ENCODE assay signal across 30 cellular contexts in genomic region chr10:28912017-28912783, GRCh38.
"Had no signal": no experiment of that assay in that cellular context is flagged by ENCODE, and none has a peak within 500 bp of the region (broad histone marks: within the 10 kb centered on the region; RNA-seq: fewer than 3 reads in every experiment).

No MANE protein-coding gene starts in this region.

- DNase-seq: activated CD4-positive, alpha-beta memory T cell treated with anti-CD3 and anti-CD28 coated beads, Interleukin-2, amount 10 ng/mL, durations not matched to agents 7 days and 5 days; activated CD4-positive, alpha-beta T cell treated with anti-CD3 and anti-CD28 coated beads, Interleukin-2, amount 10 ng/mL, durations not matched to agents 7 days and 5 days; activated CD4-positive, CD25-positive, alpha-beta regulatory T cell; activated CD8-positive, alpha-beta memory T cell treated with anti-CD3 and anti-CD28 coated beads, Interleukin-2, amount 50 U/mL, for 4 hours; activated gamma-delta T cell treated with Interleukin-2 at 50 U/mL for 16 hours; activated naive CD4-positive, alpha-beta T cell treated with anti-CD3 and anti-CD28 coated beads, Interleukin-2, amount 10 ng/mL, durations not matched to agents 7 days and 5 days; activated naive CD8-positive, alpha-beta T cell treated with anti-CD3 and anti-CD28 coated beads for 36 hours; activated T-cell treated with anti-CD3 and anti-CD28 coated beads, Interleukin-2, amount 50 U/mL, for 72 hours; caudate nucleus; MV-4-11; NCI-H1092 treated with DMSO at 0.1 percent for 48 hours; NCI-H1417 treated with DMSO at 0.1 percent for 48 hours; NCI-H1694 treated with DMSO at 0.1 percent for 48 hours; NCI-H2029 treated with DMSO at 0.1 percent for 48 hours; NCI-H345; NCI-H510A; NCI-H526 treated with DMSO at 0.1 percent for 48 hours; NCI-H82; OCI-M1; RPMI8226; T-cell; T-helper 2 cell; T1000 had no signal

- H3K27ac Mint-ChIP-seq: activated CD4-positive, alpha-beta memory T cell treated with anti-CD3 and anti-CD28 coated beads, Interleukin-2, amount 10 ng/mL, durations not matched to agents 7 days and 5 days; activated CD4-positive, alpha-beta T cell treated with anti-CD3 and anti-CD28 coated beads, Interleukin-2, amount 10 ng/mL, durations not matched to agents 7 days and 5 days; activated naive CD4-positive, alpha-beta T cell treated with anti-CD3 and anti-CD28 coated beads, Interleukin-2, amount 10 ng/mL, durations not matched to agents 7 days and 5 days; activated naive CD8-positive, alpha-beta T cell treated with anti-CD3 and anti-CD28 coated beads for 36 hours; activated T-cell treated with anti-CD3 and anti-CD28 coated beads, Interleukin-2, amount 50 U/mL, for 72 hours; activated T-helper 2 cell treated with anti-CD3 and anti-CD28 coated beads, Interferon-gamma antibody, Interleukin-2, Interleukin-4, amounts not matched to agents 10 μg/mL and 5 μg/mL and 100 μg/mL, durations not matched to agents 14 hours and 24 hours and 36 hours; T-cell had no signal

- H3K36me3 ChIP-seq: breast epithelium, MG63 had no signal

- ATAC-seq: activated T-cell treated with anti-CD3 and anti-CD28 coated beads, Interleukin-2, amount 50 U/mL, for 72 hours; Panc1; Right ventricle myocardium inferior; T-cell had no signal

- H3K4me1 ChIP-seq: breast epithelium had no signal

- H3K27me3 ChIP-seq: breast epithelium, MG63 had no signal

- H3K27ac ChIP-seq: breast epithelium, SK-N-MC, VCaP had no signal

- H3K4me1 Mint-ChIP-seq: activated CD4-positive, alpha-beta memory T cell treated with anti-CD3 and anti-CD28 coated beads, Interleukin-2, amount 10 ng/mL, durations not matched to agents 7 days and 5 days; activated CD4-positive, alpha-beta T cell treated with anti-CD3 and anti-CD28 coated beads, Interleukin-2, amount 10 ng/mL, durations not matched to agents 7 days and 5 days; activated naive CD4-positive, alpha-beta T cell treated with anti-CD3 and anti-CD28 coated beads, Interleukin-2, amount 10 ng/mL, durations not matched to agents 7 days and 5 days; activated naive CD8-positive, alpha-beta T cell treated with anti-CD3 and anti-CD28 coated beads for 36 hours; T-cell had no signal

- H3K4me3 Mint-ChIP-seq: activated CD4-positive, alpha-beta memory T cell treated with anti-CD3 and anti-CD28 coated beads, Interleukin-2, amount 10 ng/mL, durations not matched to agents 7 days and 5 days; activated CD4-positive, alpha-beta T cell treated with anti-CD3 and anti-CD28 coated beads, Interleukin-2, amount 10 ng/mL, durations not matched to agents 7 days and 5 days; activated naive CD4-positive, alpha-beta T cell treated with anti-CD3 and anti-CD28 coated beads, Interleukin-2, amount 10 ng/mL, durations not matched to agents 7 days and 5 days; activated naive CD8-positive, alpha-beta T cell treated with anti-CD3 and anti-CD28 coated beads for 36 hours; activated T-cell treated with anti-CD3 and anti-CD28 coated beads, Interleukin-2, amount 50 U/mL, for 72 hours had no signal

- H3K9me3 Mint-ChIP-seq: activated CD4-positive, alpha-beta memory T cell treated with anti-CD3 and anti-CD28 coated beads, Interleukin-2, amount 10 ng/mL, durations not matched to agents 7 days and 5 days; activated CD4-positive, alpha-beta T cell treated with anti-CD3 and anti-CD28 coated beads, Interleukin-2, amount 10 ng/mL, durations not matched to agents 7 days and 5 days; activated naive CD4-positive, alpha-beta T cell treated with anti-CD3 and anti-CD28 coated beads, Interleukin-2, amount 10 ng/mL, durations not matched to agents 7 days and 5 days; activated naive CD8-positive, alpha-beta T cell treated with anti-CD3 and anti-CD28 coated beads for 36 hours; activated T-helper 2 cell treated with anti-CD3 and anti-CD28 coated beads, Interferon-gamma antibody, Interleukin-2, Interleukin-4, amounts not matched to agents 10 μg/mL and 5 μg/mL and 100 μg/mL, durations not matched to agents 14 hours and 24 hours and 36 hours had no signal

- H3K27me3 Mint-ChIP-seq: activated CD4-positive, alpha-beta T cell treated with anti-CD3 and anti-CD28 coated beads, Interleukin-2, amount 10 ng/mL, durations not matched to agents 7 days and 5 days; activated naive CD4-positive, alpha-beta T cell treated with anti-CD3 and anti-CD28 coated beads, Interleukin-2, amount 10 ng/mL, durations not matched to agents 7 days and 5 days; activated naive CD8-positive, alpha-beta T cell treated with anti-CD3 and anti-CD28 coated beads for 36 hours had no signal

- H3K9me3 ChIP-seq: breast epithelium, MG63 had no signal

- H3K4me3 ChIP-seq: breast epithelium, MG63, SK-N-MC had no signal

- H3K36me3 Mint-ChIP-seq: activated naive CD4-positive, alpha-beta T cell treated with anti-CD3 and anti-CD28 coated beads, Interleukin-2, amount 10 ng/mL, durations not matched to agents 7 days and 5 days; activated naive CD8-positive, alpha-beta T cell treated with anti-CD3 and anti-CD28 coated beads for 36 hours; T-cell had no signal
